29 cellular contexts compared by ENCODE assay signal in genomic region chr2:113675885-113676284, GRCh38. TPM values are rescaled to one million over a fixed set of nuclear protein-coding genes. Genes with fewer than 3 reads are reported as not detected.
DNase-seq lines count a peak whose midpoint lies in the region; ATAC-seq, FAIRE-seq and TF ChIP-seq lines count a peak whose summit lies in the region.
"Had no signal": no experiment of that assay in that cellular context is flagged by ENCODE, and none has a peak within 500 bp of the region (broad histone marks: within the 10 kb centered on the region; RNA-seq: fewer than 3 reads in every experiment).

No MANE protein-coding gene starts in this region.

- H4K20me1 ChIP-seq in K562 (replicated peaks; ENCODE audit: control insufficient read depth, insufficient read depth, low read length) = no peaks in the 10 kb centered on the region

- H3K27me3 ChIP-seq in K562 (ENCODE audit: control insufficient read depth in 2 of 2, insufficient read depth in 2 of 2, low read length in 2 of 2) (no peaks in the 10 kb centered on the region), neuronal stem cell (ENCODE audit: control insufficient read depth in 3 of 3, insufficient read depth in 3 of 3, low read depth in 1 of 3, low read length in 3 of 3) (no peaks in the 10 kb centered on the region)

- CTCF ChIA-PET in activated CD4-positive, alpha-beta T cell treated with anti-CD3 and anti-CD28 coated beads, Interleukin-2, amount 10 ng/mL, durations not matched to agents 7 days and 5 days (lab: Charles Lee) = interaction anchor here (0.6 kb wide), 1 partner anchor 12 kb away, joined by 3 read pairs; no protein-coding TSS in a partner anchor
- CTCF ChIA-PET in K562 (lab: Yijun Ruan, JAX; ENCODE audit: low intra/inter-chr PET ratio) = no interaction called here

- H3K4ac ChIP-seq in neuronal stem cell (ENCODE audit: low read length) = no peak overlapping the region

- no peak overlapping the region for H4K91ac ChIP-seq in neuronal stem cell (ENCODE audit: low read depth, low read length, poor library complexity)

- no peaks in the 10 kb centered on the region for H3K36me3 Mint-ChIP-seq in activated CD4-positive, alpha-beta T cell treated with anti-CD3 and anti-CD28 coated beads, Interleukin-2, amount 10 ng/mL, durations not matched to agents 24 days and 14 days (ENCODE audit: low read depth)
- H3K36me3 Mint-ChIP-seq in activated CD4-positive, alpha-beta T cell treated with anti-CD3 and anti-CD28 coated beads, Interleukin-2, amount 10 ng/mL, durations not matched to agents 7 days and 5 days (ENCODE audit: low read depth) = no peaks in the 10 kb centered on the region
- H3K36me3 Mint-ChIP-seq: CD8-positive, alpha-beta T cell had no signal

- WGBS in K562 (ENCODE audit: insufficient coverage, low coverage, missing lambda C conversion rate) = 21% methylated on average over 9 of the region's 9 CpGs
- WGBS in neuronal stem cell (ENCODE audit: extremely low coverage in 2 of 2, insufficient read length in 2 of 2, insufficient replicate concordance in 1 of 2), 2 donors = no CpG with 5 or more reads among the region's 9 CpGs

- H3K9ac ChIP-seq in K562 (ENCODE audit: insufficient read depth in 1 of 2, low read depth in 2 of 2, low read length in 2 of 2) = no peak overlapping the region
- H3K9ac ChIP-seq in neuronal stem cell (ENCODE audit: low read depth, low read length, poor library complexity) = no peak overlapping the region
- H3K9ac ChIP-seq: SK-N-SH had no signal

- H2BK15ac ChIP-seq in neuronal stem cell (ENCODE audit: low read length) = no peak overlapping the region

- no peak overlapping the region for H2AK5ac ChIP-seq in neuronal stem cell (ENCODE audit: low read depth, low read length)

- H3K4me1 ChIP-seq in K562 (replicated peaks in 1 of 2; ENCODE audit: control insufficient read depth in 2 of 2, insufficient read depth in 2 of 2, low read length in 2 of 2) (peaks cover 0 to 19% of the 10 kb centered on the region in 2 experiments; a peak in 2 of 5 replicates), neuronal stem cell (ENCODE audit: control insufficient read depth in 2 of 2, insufficient read depth in 1 of 2, low read depth in 1 of 2, low read length in 2 of 2) (peaks cover 4 to 11% of the 10 kb centered on the region in 2 donors)
- H3K4me1 ChIP-seq: Caco-2 had no signal

- H3K9me1 ChIP-seq in K562 (ENCODE audit: control insufficient read depth, insufficient read depth, low read length) = no peaks in the 10 kb centered on the region

- H3K4me3 Mint-ChIP-seq in activated CD4-positive, alpha-beta T cell treated with anti-CD3 and anti-CD28 coated beads, Interleukin-2, amount 10 ng/mL, durations not matched to agents 24 days and 14 days = no peak overlapping the region
- H3K4me3 Mint-ChIP-seq in activated CD4-positive, alpha-beta T cell treated with anti-CD3 and anti-CD28 coated beads, Interleukin-2, amount 10 ng/mL, durations not matched to agents 7 days and 5 days = no peak overlapping the region
- H3K4me3 Mint-ChIP-seq: B cell; CD8-positive, alpha-beta T cell had no signal

- H3K79me2 ChIP-seq in K562 (ENCODE audit: control insufficient read depth, insufficient read depth, low read length) = no peaks in the 10 kb centered on the region

- H3K9me3 ChIP-seq in K562 (replicated peaks; ENCODE audit: control insufficient read depth, insufficient read depth, low read depth, low read length) = no peaks in the 10 kb centered on the region
- no peaks in the 10 kb centered on the region for H3K9me3 ChIP-seq in neuronal stem cell (replicated peaks in 1 of 2; ENCODE audit: control insufficient read depth in 2 of 2, insufficient read depth in 1 of 2, low read depth in 1 of 2, low read length in 2 of 2)
- H3K9me3 ChIP-seq: Caco-2, SK-N-SH had no signal

- H3K36me3 ChIP-seq in K562 (ENCODE audit: control insufficient read depth, insufficient read depth, low read length) = no peaks in the 10 kb centered on the region
- no peaks in the 10 kb centered on the region for H3K36me3 ChIP-seq in neuronal stem cell (replicated peaks in 1 of 2; ENCODE audit: control insufficient read depth in 2 of 2, insufficient read depth in 2 of 2, low read length in 2 of 2)

- in situ Hi-C loops in K562 (cut with MboI) = no loop called here

- no peak overlapping the region for H3K14ac ChIP-seq in neuronal stem cell (ENCODE audit: low read length)

- no peaks in the 10 kb centered on the region for H3K9me3 Mint-ChIP-seq in activated CD4-positive, alpha-beta T cell treated with anti-CD3 and anti-CD28 coated beads, Interleukin-2, amount 10 ng/mL, durations not matched to agents 24 days and 14 days
- H3K9me3 Mint-ChIP-seq in activated CD4-positive, alpha-beta T cell treated with anti-CD3 and anti-CD28 coated beads, Interleukin-2, amount 10 ng/mL, durations not matched to agents 7 days and 5 days = no peaks in the 10 kb centered on the region

- H2BK5ac ChIP-seq in neuronal stem cell (ENCODE audit: low read length) = no peak overlapping the region

- BruUV-seq in K562 (replicated peaks; lab: Mats Ljungman, UMichigan) = no TSS peak

- ATAC-seq in K562 = peak; percentile 40
- ATAC-seq in left ventricle myocardium superior = peak; percentile 71
- ATAC-seq in HG03045 (IDR thresholded peaks at IDR 0.05; ENCODE audit: unreplicated experiment) = no peak
- no peak for ATAC-seq in GM19467 (IDR thresholded peaks at IDR 0.05; ENCODE audit: unreplicated experiment)
- ATAC-seq: CD8-positive, alpha-beta T cell had no signal

- no peak for TF ChIP-seq RAD21 in K562 (CRISPR knock-in tag; conservative IDR thresholded peaks at IDR 0.05 in 1 of 2, IDR thresholded peaks at IDR 0.05 in 1 of 2)

- H2BK120ac ChIP-seq in neuronal stem cell (ENCODE audit: low read depth, low read length) = no peak overlapping the region

- H3K4me1 Mint-ChIP-seq in activated CD4-positive, alpha-beta T cell treated with anti-CD3 and anti-CD28 coated beads, Interleukin-2, amount 10 ng/mL, durations not matched to agents 24 days and 14 days = no peaks in the 10 kb centered on the region
- no peaks in the 10 kb centered on the region for H3K4me1 Mint-ChIP-seq in activated CD4-positive, alpha-beta T cell treated with anti-CD3 and anti-CD28 coated beads, Interleukin-2, amount 10 ng/mL, durations not matched to agents 7 days and 5 days
- H3K4me1 Mint-ChIP-seq: B cell had no signal

- no peak for TF ChIP-seq CTCF in K562 (IDR thresholded peaks at IDR 0.05 in 2 of 3, conservative IDR thresholded peaks at IDR 0.05 in 1 of 3; ENCODE audit: insufficient read depth in 2 of 3, low read depth in 1 of 3, low read length in 3 of 3)

- H2AFZ ChIP-seq in K562 (ENCODE audit: low read depth, low read length) = peak overlapping the region; percentile 84
- H2AFZ ChIP-seq in neuronal stem cell (ENCODE audit: low read length) = peak overlapping the region; percentile 76

- H3K4me2 ChIP-seq in K562 (ENCODE audit: insufficient read depth, low read length) (no peak overlapping the region), neuronal stem cell (ENCODE audit: insufficient read depth, low read length, poor library complexity, severe bottlenecking) (no peak overlapping the region)
- H3K4me2 ChIP-seq: SK-N-SH had no signal

- H3K18ac ChIP-seq in neuronal stem cell (ENCODE audit: low read length) = no peak overlapping the region

- TF ChIP-seq POLR2A in K562 (conservative IDR thresholded peaks at IDR 0.05) = no peak

- intact Hi-C loops in activated CD4-positive, alpha-beta T cell treated with anti-CD3 and anti-CD28 coated beads, Interleukin-2, amount 10 ng/mL, durations not matched to agents 24 days and 14 days (cut with micrococcal nuclease) = no loop called here
- intact Hi-C loops in K562 (cut with micrococcal nuclease) = no loop called here
- intact Hi-C loops in left ventricle myocardium superior (cut with micrococcal nuclease) = no loop called here

- no peak overlapping the region for H4K8ac ChIP-seq in neuronal stem cell (ENCODE audit: low read depth, low read length)

- no peak for DNase-seq in activated CD4-positive, alpha-beta T cell treated with anti-CD3 and anti-CD28 coated beads, Interleukin-2, amount 10 ng/mL, durations not matched to agents 24 days and 14 days
- DNase-seq in activated CD4-positive, alpha-beta T cell treated with anti-CD3 and anti-CD28 coated beads, Interleukin-2, amount 10 ng/mL, durations not matched to agents 7 days and 5 days = no peak
- DNase-seq in K562 (ENCODE audit: extremely low read depth in 1 of 4, low spot score in 3 of 4) (peak in 1 of 4 experiments; percentile 20), left ventricle myocardium superior (peak; percentile 41), neuronal stem cell (ENCODE audit: low spot score) (no peak), DMS153 (lab: John Stamatoyannopoulos, UW) (no peak)
- DNase-seq: Caco-2; CD8-positive, alpha-beta T cell; DMS79 treated with DMSO at 0.1 percent for 48 hours; GF-D8; HCEC 1CT; Kasumi-1; NCI-H1092 treated with DMSO at 0.1 percent for 48 hours; NCI-H1436 treated with DMSO at 0.1 percent for 48 hours; NCI-H1930; NCI-H2107; NCI-H526; NCI-H82; NK-92 treated with Interleukin-12 subunit alpha and Interleukin-12 subunit beta, amount 100 ng/mL, for 24 hours; RPMI8226; SHP77 treated with DMSO at 0.1 percent for 48 hours; SK-N-SH had no signal

- POLR2A ChIA-PET in activated CD4-positive, alpha-beta T cell treated with anti-CD3 and anti-CD28 coated beads, Interleukin-2, amount 10 ng/mL, durations not matched to agents 7 days and 5 days (lab: Charles Lee) = no interaction called here
- POLR2A ChIA-PET in K562 (lab: Yijun Ruan, JAX) = interaction anchor here (1.0 kb wide), 1 partner anchor 10 kb away, joined by 3 read pairs; no protein-coding TSS in a partner anchor

- H3K27ac ChIP-seq in K562 (ENCODE audit: extremely low read depth, low read depth, low read length) = no peak overlapping the region
- no peak overlapping the region for H3K27ac ChIP-seq in neuronal stem cell (replicated peaks; ENCODE audit: low read length)
- H3K27ac ChIP-seq: 22Rv1, C4-2B had no signal

- H2BK12ac ChIP-seq in neuronal stem cell (ENCODE audit: low read length) = no peak overlapping the region

- no peak overlapping the region for H3K4me3 ChIP-seq in K562
- H3K4me3 ChIP-seq in neuronal stem cell (ENCODE audit: low read length in 2 of 2) = no peak overlapping the region

- TF ChIP-seq EP300 in K562 (IDR thresholded peaks at IDR 0.05; ENCODE audit: low read length) = no peak

- no peaks in the 10 kb centered on the region for H3K79me1 ChIP-seq in neuronal stem cell (ENCODE audit: low read depth, low read length)

- H3K23ac ChIP-seq in neuronal stem cell (ENCODE audit: low read depth, low read length, poor library complexity) = no peak overlapping the region

- FAIRE-seq in K562 (lab: Jason Lieb, UNC) = no peak
- FAIRE-seq: GM12891, H1 had no signal

- peak overlapping the region; percentile 20 for H3K27ac Mint-ChIP-seq in activated CD4-positive, alpha-beta T cell treated with anti-CD3 and anti-CD28 coated beads, Interleukin-2, amount 10 ng/mL, durations not matched to agents 24 days and 14 days
- no peak overlapping the region for H3K27ac Mint-ChIP-seq in activated CD4-positive, alpha-beta T cell treated with anti-CD3 and anti-CD28 coated beads, Interleukin-2, amount 10 ng/mL, durations not matched to agents 7 days and 5 days
- H3K27ac Mint-ChIP-seq: B cell; CD8-positive, alpha-beta T cell had no signal

- peaks cover 15% of the 10 kb centered on the region for H3K27me3 Mint-ChIP-seq in activated CD4-positive, alpha-beta T cell treated with anti-CD3 and anti-CD28 coated beads, Interleukin-2, amount 10 ng/mL, durations not matched to agents 24 days and 14 days
- H3K27me3 Mint-ChIP-seq in activated CD4-positive, alpha-beta T cell treated with anti-CD3 and anti-CD28 coated beads, Interleukin-2, amount 10 ng/mL, durations not matched to agents 7 days and 5 days = no peaks in the 10 kb centered on the region
- H3K27me3 Mint-ChIP-seq: B cell had no signal

RNA-seq across cellular contexts. Expression of gene RABL2A, which starts 48.8 kb away (rescaled TPM):
- 21.6 and 23.5 TPM in 2 replicates for total RNA-seq in activated CD4-positive, alpha-beta T cell treated with anti-CD3 and anti-CD28 coated beads, Interleukin-2, amount 10 ng/mL, durations not matched to agents 24 days and 14 days
- total RNA-seq in activated CD4-positive, alpha-beta T cell treated with anti-CD3 and anti-CD28 coated beads, Interleukin-2, amount 10 ng/mL, durations not matched to agents 7 days and 5 days = 10 to 100 TPM; 15.3 to 17.9 TPM
- total RNA-seq in K562 (2011; cell fraction: chromatin; rRNA removed; ENCODE audit: low replicate concordance) = 27.6 and 50.6 TPM in 2 replicates
- total RNA-seq in K562 (2011; cell fraction: nucleolus; rRNA removed) = 20.1 and 30.2 TPM in 2 replicates
- total RNA-seq in K562 (2011; cell fraction: nucleoplasm; rRNA removed) = 34.0 and 48.6 TPM in 2 replicates
- total RNA-seq in K562 (2014; rRNA removed) (2.2 and 3.5 TPM in 2 replicates), K562 (2014; rRNA removed; fragmentation: Illumina TruSeq; extraction: Trizol) (2.1 and 3.2 TPM in 2 replicates), K562 (2015; rRNA removed; fragmentation: Illumina TruSeq; extraction: Trizol) (3.4 and 4.8 TPM in 2 replicates), K562 (2021) (3.2 and 4.2 TPM in 2 replicates), left ventricle myocardium superior (5.3 TPM)
- polyA plus RNA-seq in K562 (2011; rRNA removed) (5.3 and 5.8 TPM in 2 replicates), K562 (2014; fragmentation: Illumina TruSeq; extraction: Trizol) (2.8 and 4.7 TPM in 2 replicates), K562 (2014; fragmentation: Nextera tagmentation; extraction: Ambion mirVana) (under 1 TPM; 0.27 to 0.34 TPM), K562 (2014; rRNA removed) (3.0 and 5.1 TPM in 2 replicates)
- polyA plus RNA-seq in K562 (2011; cell fraction: cytosol; rRNA removed) = 4.7 and 5.1 TPM in 2 replicates
- polyA plus RNA-seq in K562 (2011; cell fraction: nucleus; rRNA removed) = 21.7 and 27.2 TPM in 2 replicates
- polyA plus RNA-seq in K562 (2012) = 3.2 and 6.6 TPM in 2 replicates
- polyA minus RNA-seq in K562 (2011; rRNA and poly(A)+ RNA removed) = 7.4 and 9.2 TPM in 2 replicates
- 1.3 TPM in 1 of 2 replicates, not detected in the other for polyA minus RNA-seq in K562 (2011; cell fraction: cytosol; rRNA and poly(A)+ RNA removed)
- polyA minus RNA-seq in K562 (2011; cell fraction: nucleus; rRNA and poly(A)+ RNA removed) = 10.0 and 11.8 TPM in 2 replicates
- 25.1 TPM for polyA plus RNA-seq in neuronal stem cell (2013, experiment 1 of 2)
- 23.4 TPM for polyA plus RNA-seq in neuronal stem cell (2013, experiment 2 of 2)

Comparison
In these comparisons a context has a peak if more than half of its experiments do, and no peak if none do; other contexts are left out.
1. ATAC-seq: peak in K562 (single experiment) and left ventricle myocardium superior (single experiment); none in HG03045 (single experiment) and GM19467 (single experiment).